In genomic region chr21:39852726-39853510, GRCh38 we compare ENCODE assay signal across 21 cellular contexts. TPM values are rescaled to one million over a fixed set of nuclear protein-coding genes. Genes with fewer than 3 reads are reported as not detected.
DNase-seq lines count a peak whose midpoint lies in the region; TF ChIP-seq lines count a peak whose summit lies in the region.
"Had no signal": no experiment of that assay in that cellular context is flagged by ENCODE, and none has a peak within 500 bp of the region (broad histone marks: within the 10 kb centered on the region; RNA-seq: fewer than 3 reads in every experiment).

No MANE protein-coding gene starts in this region.

- DNase-seq in COLO668 (lab: John Stamatoyannopoulos, UW; ENCODE audit: unreplicated experiment) = peak; percentile 83
- peak; percentile 62 for DNase-seq in M059J (ENCODE audit: low read depth)
- DNase-seq in SJCRH30 = no peak
- no peak for DNase-seq in mesendoderm
- DNase-seq in activated CD8-positive, alpha-beta memory T cell treated with anti-CD3 and anti-CD28 coated beads for 24 hours = no peak
- no peak for DNase-seq in posterior cingulate gyrus
- DNase-seq: ACHN; AML-193; GF-D8; HCEC 1CT; Karpas-422; MM.1S; NCI-H1694; NCI-H526; NK-92 treated with Interleukin-12 subunit alpha and Interleukin-12 subunit beta, amount 100 ng/mL, for 24 hours; Peyer's patch; Right ventricle myocardium superior had no signal

- H3K27ac ChIP-seq in SJCRH30 = peak overlapping the region; percentile 98
- no peak overlapping the region for H3K27ac ChIP-seq in mesendoderm (ENCODE audit: low read depth, low read length)
- H3K27ac ChIP-seq: C4-2B, Peyer's patch had no signal

- intact Hi-C loops in posterior cingulate gyrus (cut with DNase I) = no loop called here

- no CpG with 5 or more reads among the region's 14 CpGs for WGBS in mesendoderm (ENCODE audit: extremely low coverage, insufficient coverage, low lambda C conversion rate)

- H3K4me1 ChIP-seq in SJCRH30 (peaks cover 48% of the 10 kb centered on the region), mesendoderm (ENCODE audit: control insufficient read depth, low read depth, low read length) (no peaks in the 10 kb centered on the region)
- H3K4me1 ChIP-seq: Peyer's patch had no signal

- no peak overlapping the region for H3K23ac ChIP-seq in mesendoderm (ENCODE audit: low read length)

- no peak for TF ChIP-seq CTCF in nephron (IDR thresholded peaks at IDR 0.05; ENCODE audit: unreplicated experiment in 3 of 3)

- H3K4ac ChIP-seq in mesendoderm (ENCODE audit: low read depth, low read length) = no peak overlapping the region

- H3K27me3 Mint-ChIP-seq in nephron (ENCODE audit: low read depth) = peaks cover 16% of the 10 kb centered on the region
- H3K27me3 Mint-ChIP-seq: IgD-negative memory B cell had no signal

- H3K36me3 ChIP-seq in SJCRH30 = no peaks in the 10 kb centered on the region
- H3K36me3 ChIP-seq in mesendoderm (ENCODE audit: control insufficient read depth, insufficient read depth, low read length) = no peaks in the 10 kb centered on the region
- H3K36me3 ChIP-seq: Peyer's patch had no signal

- no peak overlapping the region for H4K5ac ChIP-seq in mesendoderm (ENCODE audit: low read length)

- H3K9me3 ChIP-seq in SJCRH30 (replicated peaks) = no peaks in the 10 kb centered on the region
- H3K9me3 ChIP-seq: Peyer's patch had no signal

- no peaks in the 10 kb centered on the region for H3K79me2 ChIP-seq in mesendoderm (ENCODE audit: control insufficient read depth, insufficient read depth, low read length)

- H2BK15ac ChIP-seq in mesendoderm (replicated peaks; ENCODE audit: low read depth) = no peak overlapping the region

- H3K56ac ChIP-seq in mesendoderm (ENCODE audit: low read length) = no peak overlapping the region

- peak overlapping the region in 2 of 3 experiments; percentile 32 to 33 for H3K27ac Mint-ChIP-seq in nephron

- H2BK5ac ChIP-seq in mesendoderm (ENCODE audit: low read length) = no peak overlapping the region

- no peaks in the 10 kb centered on the region for H3K79me1 ChIP-seq in mesendoderm (ENCODE audit: low read length)

- H3K18ac ChIP-seq in mesendoderm (ENCODE audit: low read length) = no peak overlapping the region

- no peak overlapping the region for H4K8ac ChIP-seq in mesendoderm (ENCODE audit: low read depth, low read length)

- H3K4me1 Mint-ChIP-seq in nephron = peaks cover 25% of the 10 kb centered on the region
- H3K4me1 Mint-ChIP-seq: IgD-negative memory B cell had no signal

- H3K4me2 ChIP-seq in mesendoderm (ENCODE audit: low read length) = no peak overlapping the region

- H3K4me3 Mint-ChIP-seq in nephron = no peak overlapping the region
- H3K4me3 Mint-ChIP-seq: IgD-negative memory B cell had no signal

- H3K36me3 Mint-ChIP-seq in nephron (ENCODE audit: low read depth) = no peaks in the 10 kb centered on the region
- H3K36me3 Mint-ChIP-seq: IgD-negative memory B cell had no signal

- no peak overlapping the region for H2AK5ac ChIP-seq in mesendoderm (ENCODE audit: low read length)

- no peak overlapping the region for H3K4me3 ChIP-seq in SJCRH30
- H3K4me3 ChIP-seq in mesendoderm (ENCODE audit: low read length) = no peak overlapping the region
- H3K4me3 ChIP-seq: Peyer's patch had no signal

- no peak overlapping the region for H2BK120ac ChIP-seq in mesendoderm (ENCODE audit: low read depth, low read length)

- no peak overlapping the region for H3K9ac ChIP-seq in mesendoderm (ENCODE audit: low read length)

- H3K9me3 Mint-ChIP-seq in nephron = peaks cover 3% of the 10 kb centered on the region

- no peaks in the 10 kb centered on the region for H3K27me3 ChIP-seq in SJCRH30
- no peaks in the 10 kb centered on the region for H3K27me3 ChIP-seq in mesendoderm (ENCODE audit: insufficient read depth, low read length, poor library complexity)
- H3K27me3 ChIP-seq: Peyer's patch had no signal

RNA-seq across cellular contexts. Expression of gene PCP4, which starts 14.3 kb away (rescaled TPM):
- not detected in 2 replicates for total RNA-seq in M059J (2014; rRNA removed; shearing (Covaris generic))
- 15.8 and 20.6 TPM in 2 replicates for total RNA-seq in SJCRH30 (2014; rRNA removed; shearing (Covaris generic))
- polyA plus RNA-seq in mesendoderm (2013, experiment 1 of 2) = 1.6 TPM
- polyA plus RNA-seq in mesendoderm (2013, experiment 2 of 2) = 2.0 TPM
- total RNA-seq: T-helper 1 cell treated with Interleukin-12 subunit alpha and Interleukin-12 subunit beta and Interleukin-4 antibody, amounts not matched to agents 30 ng/mL and 1 ng/mL, for 36 hours had no signal
- polyA plus RNA-seq: IgD-negative memory B cell had no signal

Comparison
In these comparisons a context has a peak if more than half of its experiments do, and no peak if none do; other contexts are left out.
1. DNase-seq: peak in COLO668 (single experiment) and M059J (single experiment); none in SJCRH30 (0 of 2), mesendoderm (single experiment), activated CD8-positive, alpha-beta memory T cell treated with anti-CD3 and anti-CD28 coated beads for 24 hours (single experiment) and posterior cingulate gyrus (0 of 10).
2. RNA of gene PCP4, which starts 14.3 kb away (total RNA-seq): 15.8 to 20.6 TPM in SJCRH30; not detected in M059J; every median in the first group is over 10 times any median in the second.